ENCODE assay signal across 26 cellular contexts in the genomic region with DNA sequence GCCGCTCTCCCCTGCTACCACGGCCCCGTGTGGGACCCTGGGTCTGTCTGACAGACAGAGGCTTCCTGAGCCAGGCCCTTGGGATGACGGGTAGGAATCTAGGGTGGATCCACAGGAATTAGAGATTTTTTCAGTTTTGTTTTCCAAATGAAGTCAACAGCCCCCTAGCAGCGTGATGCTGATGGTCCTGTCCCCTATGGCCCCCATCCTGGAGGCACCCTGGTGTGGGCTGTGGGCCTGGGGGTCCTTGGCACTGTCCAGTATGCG.
"Had no signal": no experiment of that assay in that cellular context is flagged by ENCODE, and none has a peak within 500 bp of the region (broad histone marks: within the 10 kb centered on the region; RNA-seq: fewer than 3 reads in every experiment).

No MANE protein-coding gene starts in this region.

- H3K4me1 Mint-ChIP-seq: endodermal cell; naive B cell; stimulated activated naive B cell treated with anti-CD40 and anti-IgM and Interleukin-4, amounts not matched to agents 10 μg/mL and 1 μg/mL and 100 μg/mL, for 72 hours had no signal

- H3K36me3 ChIP-seq: prostate gland, right atrium auricular region, thoracic aorta, upper lobe of right lung, uterus had no signal

- H3K27me3 Mint-ChIP-seq: memory B cell; naive B cell; natural killer cell treated with Interleukin-12 subunit alpha and Interleukin-12 subunit beta and Interleukin-15 and Interleukin-18, amount 100 ng/mL, for 72 hours; stimulated activated naive B cell treated with anti-CD40 and anti-IgM and Interleukin-4, amounts not matched to agents 10 μg/mL and 1 μg/mL and 100 μg/mL, for 72 hours; stimulated activated naive CD8-positive, alpha-beta T cell treated with anti-CD3 and anti-CD28 coated beads, Interleukin-15, Interleukin-2, amounts not matched to agents 100 ng/mL and 50 ng/mL, for 24 hours had no signal

- H3K9me3 ChIP-seq: gastrocnemius medialis, mucosa of descending colon, prostate gland, right atrium auricular region, thoracic aorta, tibial nerve, upper lobe of right lung, uterus had no signal

- H3K4me3 Mint-ChIP-seq: endodermal cell; memory B cell; mesothelial cell of epicardium; naive B cell; natural killer cell treated with Interleukin-12 subunit alpha and Interleukin-12 subunit beta and Interleukin-15 and Interleukin-18, amount 100 ng/mL, for 72 hours; neural crest cell; stimulated activated naive B cell treated with anti-CD40 and anti-IgM and Interleukin-4, amounts not matched to agents 10 μg/mL and 1 μg/mL and 100 μg/mL, for 72 hours; stimulated activated naive CD8-positive, alpha-beta T cell treated with anti-CD3 and anti-CD28 coated beads, Interleukin-15, Interleukin-2, amounts not matched to agents 100 ng/mL and 50 ng/mL, for 24 hours had no signal

- H3K27ac ChIP-seq: epithelial cell of prostate, gastrocnemius medialis, prostate gland, right atrium auricular region, tibial nerve, upper lobe of right lung had no signal

- H3K36me3 Mint-ChIP-seq: mesothelial cell of epicardium; naive B cell; natural killer cell treated with Interleukin-12 subunit alpha and Interleukin-12 subunit beta and Interleukin-15 and Interleukin-18, amount 100 ng/mL, for 72 hours had no signal

- H3K27me3 ChIP-seq: gastrocnemius medialis, right atrium auricular region, tibial nerve, upper lobe of right lung, uterus had no signal

- ATAC-seq: esophagus mucosa; gastrocnemius medialis; left lobe of liver; mucosa of descending colon; natural killer cell treated with Interleukin-12 subunit alpha and Interleukin-12 subunit beta and Interleukin-15 and Interleukin-18, amount 100 ng/mL, for 72 hours; stimulated activated naive B cell treated with anti-CD40 and anti-IgM and Interleukin-4, amounts not matched to agents 10 μg/mL and 1 μg/mL and 100 μg/mL, for 72 hours; upper lobe of right lung had no signal

- H3K27ac Mint-ChIP-seq: endodermal cell; memory B cell; mesothelial cell of epicardium; naive B cell; natural killer cell treated with Interleukin-12 subunit alpha and Interleukin-12 subunit beta and Interleukin-15 and Interleukin-18, amount 100 ng/mL, for 72 hours; stimulated activated naive B cell treated with anti-CD40 and anti-IgM and Interleukin-4, amounts not matched to agents 10 μg/mL and 1 μg/mL and 100 μg/mL, for 72 hours; stimulated activated naive CD8-positive, alpha-beta T cell treated with anti-CD3 and anti-CD28 coated beads, Interleukin-15, Interleukin-2, amounts not matched to agents 100 ng/mL and 50 ng/mL, for 24 hours had no signal

- H3K4me1 ChIP-seq: prostate gland, upper lobe of right lung had no signal

- H3K9me3 Mint-ChIP-seq: endodermal cell; memory B cell; mesothelial cell of epicardium; naive B cell; natural killer cell treated with Interleukin-12 subunit alpha and Interleukin-12 subunit beta and Interleukin-15 and Interleukin-18, amount 100 ng/mL, for 72 hours; neural crest cell; stimulated activated naive B cell treated with anti-CD40 and anti-IgM and Interleukin-4, amounts not matched to agents 10 μg/mL and 1 μg/mL and 100 μg/mL, for 72 hours; stimulated activated naive CD8-positive, alpha-beta T cell treated with anti-CD3 and anti-CD28 coated beads, Interleukin-15, Interleukin-2, amounts not matched to agents 100 ng/mL and 50 ng/mL, for 24 hours had no signal

- H3K4me3 ChIP-seq: gastrocnemius medialis, lung, mucosa of descending colon, prostate gland, right atrium auricular region, tibial nerve, upper lobe of right lung, uterus had no signal

- DNase-seq: effector CD8-positive, alpha-beta T cell; endodermal cell; foreskin fibroblast; gastrocnemius medialis; kidney; mucosa of descending colon; naive B cell; small intestine; stimulated activated CD4-positive, alpha-beta T cell treated with anti-CD3 and anti-CD28 coated beads, Interleukin-15, amount 100 ng/mL, for 24 hours; stimulated activated CD4-positive, alpha-beta T cell treated with anti-CD3 and anti-CD28 coated beads, Interleukin-2, amount 100 ng/mL, for 48 hours; stimulated activated naive B cell treated with anti-CD40 and anti-IgM and Interleukin-4, amounts not matched to agents 10 μg/mL and 1 μg/mL and 100 μg/mL, for 72 hours; upper lobe of right lung had no signal
